In the genomic region with DNA sequence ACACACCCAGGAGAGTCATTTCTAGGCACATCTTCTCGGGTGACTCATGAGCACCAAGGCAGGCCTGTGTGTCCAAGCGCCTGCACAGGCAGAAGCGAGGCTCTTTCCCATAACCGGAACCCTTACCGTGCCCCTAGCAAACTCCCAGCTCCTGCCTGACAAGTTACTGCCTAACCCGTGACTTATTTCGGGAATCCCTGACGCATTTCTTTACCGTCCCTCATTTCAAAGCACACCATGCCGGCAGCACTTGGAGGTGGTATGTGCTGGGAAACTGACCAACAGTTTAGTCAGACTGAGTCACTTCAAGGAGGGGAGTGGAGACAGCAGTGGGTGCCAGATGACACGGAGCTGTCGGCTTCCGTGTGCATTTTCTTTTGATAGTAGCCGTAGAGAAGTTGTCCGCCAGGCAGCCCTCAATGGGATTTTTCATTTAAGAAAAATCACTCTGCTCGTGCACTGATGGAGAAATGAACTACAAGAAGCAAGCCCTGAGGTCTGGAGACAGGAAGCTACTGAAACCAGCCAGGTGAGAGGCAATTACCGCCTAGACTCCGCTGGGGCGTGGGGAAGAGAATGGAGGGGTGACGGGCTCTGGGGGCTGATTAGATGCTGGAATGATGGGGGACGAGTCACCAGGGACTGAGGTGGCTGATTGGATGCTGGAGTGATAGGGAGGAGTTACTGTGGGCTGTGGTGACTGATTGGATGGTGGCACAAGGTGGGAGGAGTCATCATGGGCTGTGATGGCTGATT, we compare ENCODE assay signal across 9 cellular contexts. TPM values are rescaled to one million over a fixed set of nuclear protein-coding genes. Genes with fewer than 3 reads are reported as not detected.
DNase-seq lines count a peak whose midpoint lies in the region; ATAC-seq and TF ChIP-seq lines count a peak whose summit lies in the region.
"Had no signal": no experiment of that assay in that cellular context is flagged by ENCODE, and none has a peak within 500 bp of the region (broad histone marks: within the 10 kb centered on the region; RNA-seq: fewer than 3 reads in every experiment).

No MANE protein-coding gene starts in this region.

- H3K36me3 ChIP-seq in neural progenitor cell, result no peaks in the 10 kb centered on the region

- H3K9ac ChIP-seq in neural progenitor cell, result no peak overlapping the region

- H3K4me3 Mint-ChIP-seq in HFFc6 (peak overlapping the region; percentile 92), neural progenitor cell (no peak overlapping the region)
- H3K4me3 Mint-ChIP-seq: nephron had no signal

- no peak for ATAC-seq in HG03342 (IDR thresholded peaks at IDR 0.05; ENCODE audit: unreplicated experiment)

- no peaks in the 10 kb centered on the region; the same call in 1 of the 2 replicates for H3K27me3 Mint-ChIP-seq in HFFc6 (ENCODE audit: insufficient read depth)
- H3K27me3 Mint-ChIP-seq in neural progenitor cell (ENCODE audit: insufficient read depth, low read depth), result peaks cover 2% of the 10 kb centered on the region

- no peaks in the 10 kb centered on the region for H3F3A ChIP-seq in neural progenitor cell (ENCODE audit: low read depth)

- peaks cover 33% of the 10 kb centered on the region for H3K4me1 Mint-ChIP-seq in HFFc6 (ENCODE audit: low read depth)
- no peaks in the 10 kb centered on the region for H3K4me1 Mint-ChIP-seq in neural progenitor cell

- H4K20me1 ChIP-seq in neural progenitor cell (ENCODE audit: low read depth), result no peaks in the 10 kb centered on the region

- no peaks in the 10 kb centered on the region for H3K9me3 ChIP-seq in neural progenitor cell (ENCODE audit: low read depth)

- H3K27ac Mint-ChIP-seq in HFFc6 (peak overlapping the region; percentile 100), neural progenitor cell (no peak overlapping the region)
- H3K27ac Mint-ChIP-seq: nephron had no signal

- H3K36me3 Mint-ChIP-seq in HFFc6 (ENCODE audit: low read depth), result peaks cover 9% of the 10 kb centered on the region
- H3K36me3 Mint-ChIP-seq in neural progenitor cell, result no peaks in the 10 kb centered on the region

- no peaks in the 10 kb centered on the region for H3K79me2 ChIP-seq in neural progenitor cell (ENCODE audit: low read depth)

- no peaks in the 10 kb centered on the region for H3K27me3 ChIP-seq in neural progenitor cell

- DNase-seq in HFFc6 (peak; percentile 100), amniotic epithelial cell (ENCODE audit: low read depth) (peak; percentile 100), hepatic stellate cell (ENCODE audit: low spot score) (peak; percentile 90), stromal cell of bone marrow (ENCODE audit: low read depth) (peak; percentile 100), GM10266 (ENCODE audit: extremely low spot score) (no peak), NOMO-1 (lab: John Stamatoyannopoulos, UW; ENCODE audit: unreplicated experiment in 2 of 2) (no peak), neural progenitor cell (ENCODE audit: low spot score) (no peak)

- no peaks in the 10 kb centered on the region for H3K4me1 ChIP-seq in neural progenitor cell

- peaks cover 3% of the 10 kb centered on the region; the same call in 1 of the 2 replicates for H3K9me3 Mint-ChIP-seq in HFFc6
- no peaks in the 10 kb centered on the region for H3K9me3 Mint-ChIP-seq in neural progenitor cell

- H3K27ac ChIP-seq in neural progenitor cell, result no peak overlapping the region

- TF ChIP-seq CTCF in HFFc6 (IDR thresholded peaks at IDR 0.05) (no peak; the same call in 1 of the 2 replicates), GM10266 (IDR thresholded peaks at IDR 0.05; ENCODE audit: control insufficient read depth, insufficient read depth, low read depth, missing control alignments) (no peak), neural progenitor cell (IDR thresholded peaks at IDR 0.05) (no peak)

- H3K4me2 ChIP-seq in neural progenitor cell, result no peak overlapping the region

- no peak overlapping the region for H3K4me3 ChIP-seq in neural progenitor cell

- no peak overlapping the region for H2AFZ ChIP-seq in neural progenitor cell (replicated peaks)

RNA-seq across cellular contexts. Expression of gene HRH1, which starts 17.2 kb away (rescaled TPM):
- 1 to 10 TPM; 4.9 to 8.4 (median 6.4) TPM for total RNA-seq in HFFc6 (2021; fragmentation: NEBNext Ultra II Directional; extraction: Animal tissue kit (Norgen Biotek cat#: 25700))
- 0.09 and 0.19 TPM in 2 replicates for total RNA-seq in neural progenitor cell (ENCODE audit: low replicate concordance)

Comparison
In these comparisons a context has a peak if more than half of its experiments do, and no peak if none do; other contexts are left out.
1. DNase-seq: peak in HFFc6 (single experiment), amniotic epithelial cell (single experiment), hepatic stellate cell (single experiment) and stromal cell of bone marrow (single experiment); none in GM10266 (single experiment), NOMO-1 (0 of 2) and neural progenitor cell (single experiment).